23 cellular contexts compared by ENCODE assay signal in the genomic region with DNA sequence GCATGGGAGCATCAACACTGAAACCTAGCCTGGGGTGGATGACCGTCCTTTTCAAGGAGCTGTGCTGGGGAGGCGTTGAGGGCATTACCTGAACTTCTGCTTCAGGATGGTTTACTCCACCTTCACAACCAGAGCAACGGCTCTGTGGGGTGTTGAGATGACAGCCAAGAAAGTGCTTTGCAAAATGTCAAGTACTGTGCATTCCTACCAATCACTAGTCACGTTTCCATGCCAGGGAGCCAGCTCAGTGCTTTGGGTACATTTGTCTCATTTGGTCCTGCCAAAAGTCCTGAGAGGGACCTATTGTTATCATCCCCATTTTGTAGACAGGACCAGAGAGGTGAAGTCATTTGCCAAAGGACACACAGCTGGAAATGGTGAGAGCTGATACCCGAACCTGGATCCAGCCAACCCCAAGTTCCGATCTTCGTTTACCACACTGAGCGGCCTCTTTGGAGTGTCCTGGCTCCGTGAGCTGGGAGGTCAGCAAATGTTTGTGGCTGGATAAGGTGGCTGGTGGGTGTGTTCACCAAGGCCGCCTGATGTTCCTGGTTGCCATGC.
DNase-seq lines count a peak whose midpoint lies in the region; ATAC-seq, FAIRE-seq and TF ChIP-seq lines count a peak whose summit lies in the region.
"Had no signal": no experiment of that assay in that cellular context is flagged by ENCODE, and none has a peak within 500 bp of the region (broad histone marks: within the 10 kb centered on the region; RNA-seq: fewer than 3 reads in every experiment).

No MANE protein-coding gene starts in this region.

- 67% methylated on average over 10 of the region's 10 CpGs for WGBS in right cardiac atrium
- WGBS in HepG2 (ENCODE audit: low lambda C conversion rate) = 43% methylated on average over 10 of the region's 10 CpGs
- 61% methylated on average over 4 of the region's 10 CpGs for WGBS in right lobe of liver (ENCODE audit: insufficient coverage, low coverage, low lambda C conversion rate, missing lambda C conversion rate)
- 73% methylated on average over 10 of the region's 10 CpGs for WGBS in mesenchymal stem cell

- no peak for FAIRE-seq in HepG2 (lab: Jason Lieb, UNC)
- FAIRE-seq: A204.1, D721Med, GM12878, GM19239 had no signal

- TF ChIP-seq POLR2A in HepG2 (IDR thresholded peaks at IDR 0.05; ENCODE audit: insufficient read depth in 1 of 2, low read depth in 2 of 2, low read length in 2 of 2) (no peak), right lobe of liver (IDR thresholded peaks at IDR 0.05) (no peak)

- no peaks in the 10 kb centered on the region for H4K20me1 ChIP-seq in HepG2 (ENCODE audit: insufficient read depth, low read length)
- H4K20me1 ChIP-seq: BLaER1 had no signal

- H3K36me3 ChIP-seq in HepG2 (replicated peaks in 1 of 2; ENCODE audit: control insufficient read depth in 1 of 2, insufficient read depth in 2 of 2, low read length in 2 of 2) = no peaks in the 10 kb centered on the region
- H3K36me3 ChIP-seq in right lobe of liver = no peaks in the 10 kb centered on the region
- no peaks in the 10 kb centered on the region for H3K36me3 ChIP-seq in mesenchymal stem cell (ENCODE audit: control insufficient read depth in 1 of 2, insufficient read depth in 2 of 2, low read depth in 1 of 2, low read length in 2 of 2)
- H3K36me3 ChIP-seq: BLaER1 had no signal

- H3K9me3 ChIP-seq in right cardiac atrium (ENCODE audit: control insufficient read depth, low read length) (no peaks in the 10 kb centered on the region), HepG2 (ENCODE audit: low read length) (no peaks in the 10 kb centered on the region), right lobe of liver (no peaks in the 10 kb centered on the region), mesenchymal stem cell (ENCODE audit: control insufficient read depth, low read length) (no peaks in the 10 kb centered on the region)
- H3K9me3 ChIP-seq: BLaER1 had no signal

- no peaks in the 10 kb centered on the region for H3K79me1 ChIP-seq in mesenchymal stem cell (replicated peaks; ENCODE audit: low read length, poor library complexity, severe bottlenecking)

- no peak overlapping the region for H2BK120ac ChIP-seq in mesenchymal stem cell (ENCODE audit: low read depth, low read length)

- no peak overlapping the region for H3K4me3 ChIP-seq in right cardiac atrium (ENCODE audit: low read length)
- no peak overlapping the region for H3K4me3 ChIP-seq in HepG2 (replicated peaks in 1 of 3; ENCODE audit: insufficient read depth in 1 of 3, low read depth in 2 of 3, low read length in 3 of 3)
- no peak overlapping the region for H3K4me3 ChIP-seq in right lobe of liver
- H3K4me3 ChIP-seq in mesenchymal stem cell (ENCODE audit: insufficient read depth in 1 of 2, low read depth in 1 of 2, low read length in 2 of 2) = no peak overlapping the region
- H3K4me3 ChIP-seq: BLaER1, GM12878, GM23338 had no signal

- POLR2A ChIA-PET in HepG2 (lab: Yijun Ruan, JAX) = no interaction called here

- H2AK5ac ChIP-seq in mesenchymal stem cell (ENCODE audit: low read length, severe bottlenecking) = no peak overlapping the region

- H3K79me2 ChIP-seq in HepG2 (ENCODE audit: insufficient read depth, low read length) = no peaks in the 10 kb centered on the region

- no peak overlapping the region for H4K8ac ChIP-seq in mesenchymal stem cell (ENCODE audit: low read length)

- no peaks in the 10 kb centered on the region for H3K27me3 ChIP-seq in right cardiac atrium (ENCODE audit: control insufficient read depth, insufficient read depth)
- H3K27me3 ChIP-seq in HepG2 (ENCODE audit: control insufficient read depth in 1 of 2, insufficient read depth in 2 of 2, low read length in 2 of 2) = peaks cover 4 to 32% of the 10 kb centered on the region in 2 experiments; a peak in 4 of 5 replicates
- no peaks in the 10 kb centered on the region for H3K27me3 ChIP-seq in right lobe of liver
- H3K27me3 ChIP-seq in mesenchymal stem cell (ENCODE audit: control insufficient read depth in 1 of 2, insufficient read depth in 1 of 2, low read length in 2 of 2) = peaks cover 0 to 55% of the 10 kb centered on the region in 2 experiments
- H3K27me3 ChIP-seq: BLaER1 had no signal

- no peak for TF ChIP-seq RAD21 in HepG2 (CRISPR knock-in tag; IDR thresholded peaks at IDR 0.05)

- H3K4me1 ChIP-seq in right cardiac atrium (ENCODE audit: control insufficient read depth, insufficient read depth, low read length) = peaks cover 1% of the 10 kb centered on the region
- H3K4me1 ChIP-seq in HepG2 (ENCODE audit: insufficient read depth, low read length) = no peaks in the 10 kb centered on the region
- H3K4me1 ChIP-seq in right lobe of liver = peaks cover 0 to 4% (median 0%) of the 10 kb centered on the region in 4 donors
- H3K4me1 ChIP-seq in mesenchymal stem cell (ENCODE audit: control insufficient read depth, insufficient read depth, low read depth, low read length) = no peaks in the 10 kb centered on the region

- no peak overlapping the region for H3K23ac ChIP-seq in mesenchymal stem cell (ENCODE audit: low read length in 2 of 2)

- DNase-seq in Right ventricle myocardium inferior (ENCODE audit: missing footprints) (no peak), right cardiac atrium (no peak), HepG2 (ENCODE audit: low spot score) (no peak), right lobe of liver (no peak), mesenchymal stem cell (no peak), NCI-H2081 (lab: John Stamatoyannopoulos, UW) (no peak), NCI-H2107 treated with DMSO at 0.1 percent for 48 hours (lab: John Stamatoyannopoulos, UW; ENCODE audit: unreplicated experiment) (no peak)
- DNase-seq: CD4-positive, alpha-beta T cell; CD8-positive, alpha-beta memory T cell; DMS 273 treated with DMSO at 0.1 percent for 48 hours; DMS79; EL; GDM1; H9; HFFc6 had no signal

- H2BK5ac ChIP-seq in mesenchymal stem cell (ENCODE audit: low read depth, low read length, poor library complexity, severe bottlenecking) = no peak overlapping the region

- peak overlapping the region; percentile 61 for H4K91ac ChIP-seq in mesenchymal stem cell (ENCODE audit: low read length)

- no peak for TF ChIP-seq EP300 in HepG2 (IDR thresholded peaks at IDR 0.05; ENCODE audit: low read depth in 2 of 2, low read length in 2 of 2)
- TF ChIP-seq EP300 in HepG2 (CRISPR knock-in tag; IDR thresholded peaks at IDR 0.05; ENCODE audit: borderline replicate concordance) = no peak

- intact Hi-C loops in Right ventricle myocardium inferior (cut with DNase I) = loop anchor here (5.0 kb wide), 1 partner anchor 58 kb away; no protein-coding TSS in a partner anchor
- intact Hi-C loops in right cardiac atrium (cut with DNase I) = no loop called here
- intact Hi-C loops in HepG2 (cut with micrococcal nuclease; ENCODE audit: unreplicated experiment) = no loop called here
- intact Hi-C loops in right lobe of liver (cut with DNase I) = no loop called here

- in situ Hi-C loops in HepG2 (cut with HindIII; ENCODE audit: extremely low pct_ligation_motif_present, low pct_unique_long_range_greater_than_20kb) = no loop called here

- H3K14ac ChIP-seq in mesenchymal stem cell (ENCODE audit: low read length in 2 of 2) = no peak overlapping the region

- H3K27ac ChIP-seq in right cardiac atrium (ENCODE audit: low read length) (no peak overlapping the region), HepG2 (ENCODE audit: extremely low read length, insufficient read depth, low read length) (no peak overlapping the region), right lobe of liver (no peak overlapping the region), mesenchymal stem cell (ENCODE audit: low read length, poor library complexity, severe bottlenecking) (no peak overlapping the region)
- H3K27ac ChIP-seq: 22Rv1, BLaER1 had no signal

- H3K18ac ChIP-seq in mesenchymal stem cell (ENCODE audit: low read depth in 1 of 2, low read length in 2 of 2) = no peak overlapping the region

- BruUV-seq in HepG2 (replicated peaks; lab: Mats Ljungman, UMichigan) = no TSS peak

- H3K9ac ChIP-seq in HepG2 (ENCODE audit: insufficient read depth, low read depth, low read length) (no peak overlapping the region), mesenchymal stem cell (ENCODE audit: low read length) (no peak overlapping the region)
- H3K9ac ChIP-seq: BLaER1 had no signal

- TF ChIP-seq CTCF in HepG2 (CRISPR knock-in tag; IDR thresholded peaks at IDR 0.05) (no peak), right lobe of liver (IDR thresholded peaks at IDR 0.05) (no peak)

- CTCF ChIA-PET in HepG2 (lab: Yijun Ruan, JAX; ENCODE audit: low intra/inter-chr PET ratio, low total read pairs) = no interaction called here

- no peak overlapping the region for H2AFZ ChIP-seq in HepG2 (ENCODE audit: low read length)
- no peak overlapping the region for H2AFZ ChIP-seq in mesenchymal stem cell (ENCODE audit: low read depth, low read length)
- H2AFZ ChIP-seq: GM23338 had no signal

- peak; percentile 35 for ATAC-seq in Right ventricle myocardium inferior
- no peak for ATAC-seq in right cardiac atrium
- ATAC-seq in HepG2 = no peak
- ATAC-seq in right lobe of liver = no peak
- ATAC-seq: GM12878, GM23338, HCT116 had no signal

- no peak overlapping the region for H2BK12ac ChIP-seq in mesenchymal stem cell (ENCODE audit: low read length in 2 of 2)

- H3K4me2 ChIP-seq in HepG2 (ENCODE audit: low read depth, low read length) (no peak overlapping the region), mesenchymal stem cell (ENCODE audit: low read length, poor library complexity, severe bottlenecking) (no peak overlapping the region)
- H3K4me2 ChIP-seq: BLaER1, GM23338 had no signal

- no peak overlapping the region for H2BK15ac ChIP-seq in mesenchymal stem cell (ENCODE audit: low read depth, poor library complexity, severe bottlenecking)

- no peak overlapping the region for H3K4ac ChIP-seq in mesenchymal stem cell (ENCODE audit: low read depth in 1 of 2, low read length in 2 of 2)

TF ChIP-seq in HepG2, 621 proteins besides CTCF, POLR2A, EP300 and RAD21 (continues in another document):
- TF ChIP-seq ZNF709 (CRISPR knock-in tag; IDR thresholded peaks at IDR 0.05) (no peak), ZNF768 (CRISPR knock-in tag; IDR thresholded peaks at IDR 0.05) (peak; percentile 78)
